35 cellular contexts compared by ENCODE assay signal in the genomic region with DNA sequence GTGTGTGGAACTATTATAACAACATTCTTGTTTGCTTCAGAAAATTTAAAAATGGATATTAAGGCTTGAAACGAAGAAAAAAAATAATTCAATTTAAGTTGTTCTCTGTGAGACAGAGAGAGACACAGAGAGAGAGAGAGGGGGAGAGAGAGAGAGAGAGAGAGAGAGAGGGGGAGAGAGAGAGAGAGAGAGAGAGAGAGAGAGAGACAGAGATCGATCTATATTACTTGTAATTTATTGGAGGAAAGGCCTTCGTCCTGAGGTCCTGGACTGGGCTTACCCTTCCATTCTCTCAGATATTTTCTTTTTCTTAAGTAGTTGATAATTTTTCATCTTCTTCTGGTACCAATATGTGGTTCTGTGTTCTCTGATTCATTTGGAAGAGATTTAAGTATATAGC.
"Had no signal": no experiment of that assay in that cellular context is flagged by ENCODE, and none has a peak within 500 bp of the region (broad histone marks: within the 10 kb centered on the region; RNA-seq: fewer than 3 reads in every experiment).

No MANE protein-coding gene starts in this region.

- H3K9me3 ChIP-seq: adrenal gland, body of pancreas, breast epithelium had no signal

- H3K4me1 Mint-ChIP-seq: activated B cell treated with CpG ODN at 0.5 μM for 24 hours; activated CD4-positive, alpha-beta T cell treated with anti-CD3 and anti-CD28 coated beads, Interleukin-2, amount 10 ng/mL, durations not matched to agents 24 days and 14 days; activated naive CD8-positive, alpha-beta T cell treated with anti-CD3 and anti-CD28 coated beads for 36 hours; activated T-helper 17 cell treated with anti-CD3 and anti-CD28 coated beads, Interleukin-2, amount 50 U/mL, for 72 hours had no signal

- H3K4me3 Mint-ChIP-seq: activated B cell treated with CpG ODN at 0.5 μM for 24 hours; activated CD4-positive, alpha-beta memory T cell treated with anti-CD3 and anti-CD28 coated beads for 36 hours; activated CD4-positive, alpha-beta T cell treated with anti-CD3 and anti-CD28 coated beads, Interleukin-2, amount 10 ng/mL, durations not matched to agents 24 days and 14 days; activated CD8-positive, alpha-beta T cell treated with anti-CD3 and anti-CD28 coated beads for 36 hours; activated naive CD4-positive, alpha-beta T cell treated with anti-CD3 and anti-CD28 coated beads for 36 hours; activated naive CD8-positive, alpha-beta T cell treated with anti-CD3 and anti-CD28 coated beads for 36 hours; activated T-helper 1 cell treated with anti-CD3 and anti-CD28 coated beads, Interleukin-12 subunit alpha, Interleukin-12 subunit beta, Interleukin-2, Interleukin-4 antibody, amounts not matched to agents 30 ng/mL and 10 ng/mL and 1 ng/mL, durations not matched to agents 14 hours and 24 hours and 36 hours; activated T-helper 17 cell treated with anti-CD3 and anti-CD28 coated beads, Interleukin-2, amount 50 U/mL, for 72 hours; T-helper 1 cell treated with Interleukin-12 subunit alpha and Interleukin-12 subunit beta and Interleukin-4 antibody, amounts not matched to agents 30 μg/mL and 1 μg/mL, for 36 hours; T-helper 2 cell treated with Interferon-gamma antibody and Interleukin-4, amounts not matched to agents 5 μg/mL and 100 μg/mL, for 36 hours had no signal

- H3K4me3 ChIP-seq: adrenal gland, body of pancreas, breast epithelium had no signal

- H3K36me3 ChIP-seq: breast epithelium had no signal

- H3K9me3 Mint-ChIP-seq: activated B cell treated with CpG ODN at 0.5 μM for 24 hours; activated CD4-positive, alpha-beta memory T cell treated with anti-CD3 and anti-CD28 coated beads for 36 hours; activated CD4-positive, alpha-beta T cell treated with anti-CD3 and anti-CD28 coated beads, Interleukin-2, amount 10 ng/mL, durations not matched to agents 24 days and 14 days; activated CD8-positive, alpha-beta T cell treated with anti-CD3 and anti-CD28 coated beads for 36 hours; activated naive CD4-positive, alpha-beta T cell treated with anti-CD3 and anti-CD28 coated beads for 36 hours; activated naive CD4-positive, alpha-beta T cell treated with anti-CD3 and anti-CD28 coated beads, Interleukin-2, amount 50 U/mL, for 72 hours; activated naive CD8-positive, alpha-beta T cell treated with anti-CD3 and anti-CD28 coated beads for 36 hours; activated T-helper 1 cell treated with anti-CD3 and anti-CD28 coated beads, Interleukin-12 subunit alpha, Interleukin-12 subunit beta, Interleukin-2, Interleukin-4 antibody, amounts not matched to agents 30 ng/mL and 10 ng/mL and 1 ng/mL, durations not matched to agents 14 hours and 24 hours and 36 hours; activated T-helper 17 cell treated with anti-CD3 and anti-CD28 coated beads, Interleukin-2, amount 50 U/mL, for 72 hours; T-helper 1 cell treated with Interleukin-12 subunit alpha and Interleukin-12 subunit beta and Interleukin-4 antibody, amounts not matched to agents 30 μg/mL and 1 μg/mL, for 36 hours; T-helper 2 cell treated with Interferon-gamma antibody and Interleukin-4, amounts not matched to agents 5 μg/mL and 100 μg/mL, for 36 hours had no signal

- H3K27me3 Mint-ChIP-seq: activated B cell treated with CpG ODN at 0.5 μM for 24 hours; activated CD4-positive, alpha-beta memory T cell treated with anti-CD3 and anti-CD28 coated beads for 36 hours; activated CD4-positive, alpha-beta T cell treated with anti-CD3 and anti-CD28 coated beads, Interleukin-2, amount 10 ng/mL, durations not matched to agents 24 days and 14 days; activated CD8-positive, alpha-beta T cell treated with anti-CD3 and anti-CD28 coated beads for 36 hours; activated naive CD8-positive, alpha-beta T cell treated with anti-CD3 and anti-CD28 coated beads for 36 hours; activated T-helper 17 cell treated with anti-CD3 and anti-CD28 coated beads, Interleukin-2, amount 50 U/mL, for 72 hours had no signal

- H3K27me3 ChIP-seq: adrenal gland, body of pancreas, brain microvascular endothelial cell, breast epithelium had no signal

- ATAC-seq: activated CD8-positive, alpha-beta T cell treated with anti-CD3 and anti-CD28 coated beads for 36 hours; activated naive CD4-positive, alpha-beta T cell treated with anti-CD3 and anti-CD28 coated beads, Interleukin-2, amount 50 U/mL, for 72 hours; activated T-helper 17 cell treated with anti-CD3 and anti-CD28 coated beads, Interleukin-2, amount 50 U/mL, for 72 hours; body of pancreas had no signal

- H3K4me1 ChIP-seq: adrenal gland, body of pancreas, breast epithelium had no signal

- H3K27ac Mint-ChIP-seq: activated B cell treated with CpG ODN at 0.5 μM for 24 hours; activated CD4-positive, alpha-beta memory T cell treated with anti-CD3 and anti-CD28 coated beads for 36 hours; activated CD4-positive, alpha-beta T cell treated with anti-CD3 and anti-CD28 coated beads, Interleukin-2, amount 10 ng/mL, durations not matched to agents 24 days and 14 days; activated CD8-positive, alpha-beta T cell treated with anti-CD3 and anti-CD28 coated beads for 36 hours; activated naive CD4-positive, alpha-beta T cell treated with anti-CD3 and anti-CD28 coated beads for 36 hours; activated naive CD8-positive, alpha-beta T cell treated with anti-CD3 and anti-CD28 coated beads for 36 hours; activated T-helper 1 cell treated with anti-CD3 and anti-CD28 coated beads, Interleukin-12 subunit alpha, Interleukin-12 subunit beta, Interleukin-2, Interleukin-4 antibody, amounts not matched to agents 30 ng/mL and 10 ng/mL and 1 ng/mL, durations not matched to agents 14 hours and 24 hours and 36 hours; activated T-helper 17 cell treated with anti-CD3 and anti-CD28 coated beads, Interleukin-2, amount 50 U/mL, for 72 hours; T-helper 1 cell treated with Interleukin-12 subunit alpha and Interleukin-12 subunit beta and Interleukin-4 antibody, amounts not matched to agents 30 μg/mL and 1 μg/mL, for 36 hours; T-helper 2 cell treated with Interferon-gamma antibody and Interleukin-4, amounts not matched to agents 5 μg/mL and 100 μg/mL, for 36 hours had no signal

- H3K27ac ChIP-seq: adrenal gland, body of pancreas, brain microvascular endothelial cell, breast epithelium, VCaP had no signal

- DNase-seq: activated B cell treated with CpG ODN at 0.5 μM for 24 hours; activated CD4-positive, alpha-beta memory T cell treated with anti-CD3 and anti-CD28 coated beads for 36 hours; activated CD4-positive, alpha-beta T cell treated with anti-CD3 and anti-CD28 coated beads for 4 hours; activated CD4-positive, alpha-beta T cell treated with anti-CD3 and anti-CD28 coated beads, Interleukin-2, amount 10 ng/mL, durations not matched to agents 24 days and 14 days; activated CD4-positive, alpha-beta T cell treated with anti-CD3 and anti-CD28 coated beads, Interleukin-2, amount 50 U/mL, for 1 hour; activated CD4-positive, alpha-beta T cell treated with anti-CD3 and anti-CD28 coated beads, Interleukin-2, amount 50 U/mL, for 4 hours; activated CD4-positive, CD25-positive, alpha-beta regulatory T cell treated with anti-CD3 and anti-CD28 coated beads, Interleukin-2, amount 50 U/mL, for 72 hours; activated CD8-positive, alpha-beta memory T cell treated with anti-CD3 and anti-CD28 coated beads, Interleukin-2, amount 50 U/mL, for 4 hours; activated CD8-positive, alpha-beta T cell treated with anti-CD3 and anti-CD28 coated beads for 36 hours; activated effector memory CD4-positive, alpha-beta T cell treated with anti-CD3 and anti-CD28 coated beads, Interleukin-2, amount 50 U/mL, for 16 hours; activated gamma-delta T cell treated with Interleukin-2 at 50 U/mL for 16 hours; activated naive CD4-positive, alpha-beta T cell; activated naive CD4-positive, alpha-beta T cell treated with anti-CD3 and anti-CD28 coated beads for 36 hours; activated naive CD4-positive, alpha-beta T cell treated with anti-CD3 and anti-CD28 coated beads, Interleukin-2, amount 50 U/mL, for 16 hours; activated naive CD8-positive, alpha-beta T cell treated with anti-CD3 and anti-CD28 coated beads for 36 hours; activated T-cell treated with anti-CD3 and anti-CD28 coated beads for 4 hours; activated T-cell treated with anti-CD3 and anti-CD28 coated beads, Interleukin-2, amount 50 U/mL, for 1 hour; activated T-cell treated with anti-CD3 and anti-CD28 coated beads, Interleukin-2, amount 50 U/mL, for 48 hours; adrenal gland; amniotic stem cell; aorta; body of pancreas; brain microvascular endothelial cell; central memory CD4-positive, alpha-beta T cell; cerebellar nuclear complex; T-helper 1 cell; T-helper 2 cell; T-helper 9 cell had no signal
